6 cellular contexts compared by ENCODE assay signal in the genomic region with DNA sequence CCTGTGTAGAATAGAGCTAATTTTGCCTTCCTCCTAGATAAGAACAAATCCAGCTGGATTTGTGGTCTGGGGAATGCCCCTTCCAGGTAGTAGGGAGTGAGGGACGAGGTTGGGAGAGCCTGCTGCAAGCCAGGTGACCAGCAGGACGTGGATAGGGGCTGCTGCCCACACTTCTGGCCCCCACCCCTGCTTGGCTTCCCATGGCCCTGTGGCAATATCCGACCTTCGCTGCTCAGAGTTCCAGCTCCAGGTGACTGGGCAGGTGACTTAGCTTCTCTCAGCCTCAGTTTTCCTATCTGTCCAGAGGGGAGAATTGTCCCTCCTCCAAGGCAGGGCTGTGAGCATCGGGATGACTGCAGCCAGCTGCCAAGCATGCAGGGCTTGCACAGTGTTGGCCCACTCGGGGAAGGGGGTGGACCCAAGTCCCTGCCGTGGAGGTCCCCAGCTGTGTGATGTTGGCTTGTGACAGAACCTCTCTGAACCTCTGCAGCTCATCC. TPM values are rescaled to one million over a fixed set of nuclear protein-coding genes. Genes with fewer than 3 reads are reported as not detected.
"Had no signal": no experiment of that assay in that cellular context is flagged by ENCODE, and none has a peak within 500 bp of the region (broad histone marks: within the 10 kb centered on the region; RNA-seq: fewer than 3 reads in every experiment).

No MANE protein-coding gene starts in this region.

RNA-seq across cellular contexts. Expression of a gene that starts 29.8 kb away (rescaled TPM):
- total RNA-seq: activated CD4-positive, alpha-beta T cell treated with anti-CD3 and anti-CD28 coated beads for 36 hours; activated CD4-positive, alpha-beta T cell treated with anti-CD3 and anti-CD28 coated beads, Interleukin-2, amount 10 ng/mL, durations not matched to agents 7 days and 5 days; activated CD8-positive, alpha-beta T cell treated with anti-CD3 and anti-CD28 coated beads, Interleukin-2, amount 10 ng/mL, durations not matched to agents 7 days and 5 days; activated naive CD8-positive, alpha-beta T cell treated with anti-CD3 and anti-CD28 coated beads, Interleukin-2, amount 10 ng/mL, durations not matched to agents 7 days and 5 days; activated T-helper 2 cell treated with anti-CD3 and anti-CD28 coated beads, Interferon-gamma antibody, Interleukin-2, Interleukin-4, amounts not matched to agents 10 μg/mL and 5 μg/mL and 100 μg/mL, durations not matched to agents 14 hours and 24 hours and 36 hours; RPMI7951 had no signal
